Comparison of ENCODE assay signal across 8 cellular contexts in genomic region chr2:185825557-185825956, GRCh38.
"Had no signal": no experiment of that assay in that cellular context is flagged by ENCODE, and none has a peak within 500 bp of the region (broad histone marks: within the 10 kb centered on the region; RNA-seq: fewer than 3 reads in every experiment).

No MANE protein-coding gene starts in this region.

- ATAC-seq: K562 had no signal

- DNase-seq: GM23248, GOT3, H9, HCEC 1CT, IMR-90, KG1 had no signal

- FAIRE-seq: HTR-8/SVneo, K562 had no signal

- H3K4me3 ChIP-seq: GM23248, K562 had no signal
